1 cellular context compared by ENCODE assay signal in genomic region chr17:17476865-17477467, GRCh38.
TF ChIP-seq lines count a peak whose summit lies in the region.

Gene MED9 (plus strand): TSS chr17:17477000. CDS start chr17:17477042, 42 bp downstream.

TF ChIP-seq in HCT116, 20 proteins besides CTCF, POLR2A, EP300 and RAD21 (continued from another document):
- TF ChIP-seq FOSL1 (IDR thresholded peaks at IDR 0.05; ENCODE audit: low read depth) (no peak), JUND (IDR thresholded peaks at IDR 0.05) (no peak), CBX3 (IDR thresholded peaks at IDR 0.05; ENCODE audit: low read depth) (0 out of 2 replicates have a peak, but pooled peaks have one; percentile 44), ATF3 (IDR thresholded peaks at IDR 0.05) (no peak)
